17 cellular contexts compared by ENCODE assay signal in the genomic region with DNA sequence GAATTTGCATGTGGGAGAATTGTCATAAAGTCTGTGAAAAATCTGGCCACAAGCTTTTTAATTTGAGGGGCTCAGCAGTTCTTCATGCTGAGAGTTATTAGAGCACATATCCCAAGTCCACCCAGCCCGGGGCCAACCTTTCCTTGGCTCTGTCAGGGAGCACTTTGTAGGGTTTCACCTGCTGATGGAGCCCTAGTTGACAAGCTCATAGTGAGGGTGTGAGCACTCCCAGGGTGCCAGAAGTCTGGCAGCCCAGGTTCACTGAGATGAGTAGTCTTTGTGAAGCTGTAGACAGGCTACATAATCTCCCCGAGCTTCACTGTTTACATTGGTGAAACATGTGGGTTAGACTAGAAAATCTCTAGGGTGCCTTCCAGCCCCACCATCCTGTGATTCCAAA.
DNase-seq lines count a peak whose midpoint lies in the region; ATAC-seq and TF ChIP-seq lines count a peak whose summit lies in the region.
"Had no signal": no experiment of that assay in that cellular context is flagged by ENCODE, and none has a peak within 500 bp of the region (broad histone marks: within the 10 kb centered on the region; RNA-seq: fewer than 3 reads in every experiment).

No MANE protein-coding gene starts in this region.

- no peaks in the 10 kb centered on the region for H3K9me2 ChIP-seq in DOHH2 (replicated peaks; ENCODE audit: control insufficient read depth, low read length)

- no peak for TF ChIP-seq CTCF in DOHH2 (IDR thresholded peaks at IDR 0.05; ENCODE audit: low read depth, low read length, poor library complexity, severe bottlenecking)
- no peak for TF ChIP-seq CTCF in brain (conservative IDR thresholded peaks at IDR 0.05)

- peak overlapping the region; percentile 54 for H3K4me2 ChIP-seq in DOHH2 (ENCODE audit: low read length)
- H3K4me2 ChIP-seq: PC-9 had no signal

- no peaks in the 10 kb centered on the region for H3K36me3 Mint-ChIP-seq in brain
- H3K36me3 Mint-ChIP-seq in activated CD4-positive, alpha-beta memory T cell treated with anti-CD3 and anti-CD28 coated beads for 36 hours = no peaks in the 10 kb centered on the region

- no peaks in the 10 kb centered on the region for H3F3A ChIP-seq in DOHH2 (ENCODE audit: control insufficient read depth, insufficient read depth)

- no peaks in the 10 kb centered on the region for H3K36me3 ChIP-seq in DOHH2 (ENCODE audit: control insufficient read depth, low read length)
- H3K36me3 ChIP-seq: HAP-1, suprapubic skin, WERI-Rb-1 had no signal

- no peak for DNase-seq in islet precursor cell
- no peak for DNase-seq in HCEC 1CT
- DNase-seq in activated CD4-positive, alpha-beta memory T cell treated with anti-CD3 and anti-CD28 coated beads for 36 hours = no peak
- DNase-seq in NCI-H2081 treated with DMSO at 0.1 percent for 48 hours (lab: John Stamatoyannopoulos, UW) = no peak
- DNase-seq: activated naive CD4-positive, alpha-beta T cell treated with anti-CD3 and anti-CD28 coated beads for 36 hours; effector CD4-positive, alpha-beta T cell; mammary epithelial cell; NCI-H1105 treated with DMSO at 0.1 percent for 48 hours; nephron progenitor cell; PC-9; WERI-Rb-1 had no signal

- peak overlapping the region in 2 of 5 experiments; percentile 43 to 50 for H3K4me3 Mint-ChIP-seq in brain
- H3K4me3 Mint-ChIP-seq in activated CD4-positive, alpha-beta memory T cell treated with anti-CD3 and anti-CD28 coated beads for 36 hours = no peak overlapping the region
- H3K4me3 Mint-ChIP-seq: activated naive CD4-positive, alpha-beta T cell treated with anti-CD3 and anti-CD28 coated beads for 36 hours; nephron progenitor cell had no signal

- peaks cover 19% of the 10 kb centered on the region for H3K4me1 Mint-ChIP-seq in brain
- H3K4me1 Mint-ChIP-seq in activated CD4-positive, alpha-beta memory T cell treated with anti-CD3 and anti-CD28 coated beads for 36 hours (ENCODE audit: low read depth) = no peaks in the 10 kb centered on the region

- CTCF ChIA-PET in activated CD4-positive, alpha-beta memory T cell treated with anti-CD3 and anti-CD28 coated beads for 36 hours (lab: Charles Lee) = no interaction called here

- POLR2A ChIA-PET in activated CD4-positive, alpha-beta memory T cell treated with anti-CD3 and anti-CD28 coated beads for 36 hours (lab: Charles Lee) = no interaction called here

- H3K27me3 Mint-ChIP-seq in brain = peaks cover 3% of the 10 kb centered on the region
- H3K27me3 Mint-ChIP-seq in activated CD4-positive, alpha-beta memory T cell treated with anti-CD3 and anti-CD28 coated beads for 36 hours = no peaks in the 10 kb centered on the region

- no peaks in the 10 kb centered on the region for H4K20me1 ChIP-seq in DOHH2 (ENCODE audit: control insufficient read depth, insufficient read depth, low read depth, low read length)

- peak overlapping the region; percentile 16 for H3K4me3 ChIP-seq in DOHH2 (ENCODE audit: low read length)
- H3K4me3 ChIP-seq: HAP-1, PC-9, suprapubic skin had no signal

- H3K79me2 ChIP-seq in DOHH2 (ENCODE audit: control insufficient read depth, low read length) = no peaks in the 10 kb centered on the region

- peak overlapping the region in 3 of 5 experiments; percentile 31 to 93 (median 42) for H3K27ac Mint-ChIP-seq in brain
- no peak overlapping the region for H3K27ac Mint-ChIP-seq in activated CD4-positive, alpha-beta memory T cell treated with anti-CD3 and anti-CD28 coated beads for 36 hours
- H3K27ac Mint-ChIP-seq: activated naive CD4-positive, alpha-beta T cell treated with anti-CD3 and anti-CD28 coated beads for 36 hours; nephron progenitor cell had no signal

- intact Hi-C loops in activated CD4-positive, alpha-beta memory T cell treated with anti-CD3 and anti-CD28 coated beads for 36 hours (cut with micrococcal nuclease) = no loop called here

- no peaks in the 10 kb centered on the region for H3K9me3 Mint-ChIP-seq in brain
- H3K9me3 Mint-ChIP-seq in activated CD4-positive, alpha-beta memory T cell treated with anti-CD3 and anti-CD28 coated beads for 36 hours = no peaks in the 10 kb centered on the region
- H3K9me3 Mint-ChIP-seq: activated naive CD4-positive, alpha-beta T cell treated with anti-CD3 and anti-CD28 coated beads for 36 hours; nephron progenitor cell had no signal

- ATAC-seq in GM19438 (IDR thresholded peaks at IDR 0.05; ENCODE audit: low read depth, unreplicated experiment) (peak; percentile 28), HG02943 (IDR thresholded peaks at IDR 0.05; ENCODE audit: low read depth, unreplicated experiment) (peak; percentile 22)

- H3K4me1 ChIP-seq in DOHH2 (ENCODE audit: control insufficient read depth, low read length) = peaks cover 20% of the 10 kb centered on the region
- H3K4me1 ChIP-seq: HAP-1, suprapubic skin had no signal

- no peaks in the 10 kb centered on the region for H3K27me3 ChIP-seq in DOHH2 (ENCODE audit: control insufficient read depth, low read length)
- H3K27me3 ChIP-seq: suprapubic skin had no signal

- H3K27ac ChIP-seq in DOHH2 (ENCODE audit: low read depth, low read length) = peak overlapping the region; percentile 46
- H3K27ac ChIP-seq: PC-9, suprapubic skin, WERI-Rb-1 had no signal

- no peaks in the 10 kb centered on the region for H3K9me3 ChIP-seq in DOHH2 (ENCODE audit: control insufficient read depth, insufficient read depth, low read length)
- H3K9me3 ChIP-seq: HAP-1, suprapubic skin had no signal
